ENCODE assay signal across 8 cellular contexts in genomic region chr9:35790385-35791291, GRCh38. TPM values are rescaled to one million over a fixed set of nuclear protein-coding genes. Genes with fewer than 3 reads are reported as not detected.
DNase-seq lines count a peak whose midpoint lies in the region; ATAC-seq and TF ChIP-seq lines count a peak whose summit lies in the region.

No MANE protein-coding gene starts in this region.

- peaks cover 4% of the 10 kb centered on the region for H3K36me3 Mint-ChIP-seq in activated naive CD8-positive, alpha-beta T cell treated with anti-CD3 and anti-CD28 coated beads for 36 hours
- H3K36me3 Mint-ChIP-seq in glutamatergic neuron (ENCODE audit: unreplicated experiment) = peaks cover 7% of the 10 kb centered on the region
- peaks cover 4% of the 10 kb centered on the region for H3K36me3 Mint-ChIP-seq in type B pancreatic cell

- DNase-seq in GM04503 (ENCODE audit: low read depth) (peak; percentile 30), M059J (ENCODE audit: low read depth) (peak; percentile 85), SK-MEL-5 (ENCODE audit: low read depth, low spot score) (peak; percentile 75), glutamatergic neuron (peak; percentile 81), osteoblast (ENCODE audit: insufficient read length, low spot score, missing footprints) (peak; percentile 97), type B pancreatic cell (ENCODE audit: extremely low spot score, unreplicated experiment) (peak; percentile 75)
- peak; percentile 42 for DNase-seq in activated naive CD8-positive, alpha-beta T cell treated with anti-CD3 and anti-CD28 coated beads for 36 hours

- no peak overlapping the region for H3K27ac ChIP-seq in osteoblast (ENCODE audit: low read depth, low read length)

- H3K4me1 Mint-ChIP-seq in activated naive CD8-positive, alpha-beta T cell treated with anti-CD3 and anti-CD28 coated beads for 36 hours = peaks cover 4% of the 10 kb centered on the region
- H3K4me1 Mint-ChIP-seq in glutamatergic neuron (ENCODE audit: low read depth, unreplicated experiment) (peaks cover 31% of the 10 kb centered on the region), type B pancreatic cell (ENCODE audit: unreplicated experiment) (peaks cover 27% of the 10 kb centered on the region)

- peaks cover 42% of the 10 kb centered on the region for H3K4me1 ChIP-seq in osteoblast (ENCODE audit: insufficient read depth, low read length)

- no peak overlapping the region for H3K4me3 Mint-ChIP-seq in activated naive CD8-positive, alpha-beta T cell treated with anti-CD3 and anti-CD28 coated beads for 36 hours
- peak overlapping the region; percentile 91 for H3K4me3 Mint-ChIP-seq in glutamatergic neuron (ENCODE audit: unreplicated experiment)
- peak overlapping the region; percentile 85 for H3K4me3 Mint-ChIP-seq in type B pancreatic cell

- H3K9me3 Mint-ChIP-seq in activated naive CD8-positive, alpha-beta T cell treated with anti-CD3 and anti-CD28 coated beads for 36 hours = no peaks in the 10 kb centered on the region
- H3K9me3 Mint-ChIP-seq in glutamatergic neuron (ENCODE audit: unreplicated experiment) (peaks cover 27% of the 10 kb centered on the region), type B pancreatic cell (no peaks in the 10 kb centered on the region)

- H3K27me3 ChIP-seq in osteoblast (ENCODE audit: insufficient read depth, low read length) = peaks cover 5% of the 10 kb centered on the region

- H3K27ac Mint-ChIP-seq in activated naive CD8-positive, alpha-beta T cell treated with anti-CD3 and anti-CD28 coated beads for 36 hours = no peak overlapping the region
- H3K27ac Mint-ChIP-seq in glutamatergic neuron (ENCODE audit: unreplicated experiment) = peak overlapping the region; percentile 100
- peak overlapping the region; percentile 74 for H3K27ac Mint-ChIP-seq in type B pancreatic cell

- peak overlapping the region; percentile 76 for H3K4me2 ChIP-seq in osteoblast (ENCODE audit: insufficient read depth, low read length)

- H2AFZ ChIP-seq in osteoblast (ENCODE audit: low read length) = peak overlapping the region; percentile 85

- H4K20me1 ChIP-seq in osteoblast (ENCODE audit: insufficient read depth, low read length) = no peaks in the 10 kb centered on the region

- no peaks in the 10 kb centered on the region for H3K27me3 Mint-ChIP-seq in activated naive CD8-positive, alpha-beta T cell treated with anti-CD3 and anti-CD28 coated beads for 36 hours
- H3K27me3 Mint-ChIP-seq in glutamatergic neuron (ENCODE audit: unreplicated experiment) = peaks cover 24% of the 10 kb centered on the region
- H3K27me3 Mint-ChIP-seq in type B pancreatic cell = peaks cover 7% of the 10 kb centered on the region

- H3K36me3 ChIP-seq in osteoblast (ENCODE audit: insufficient read depth, low read length) = no peaks in the 10 kb centered on the region

- peak overlapping the region; percentile 60 for H3K4me3 ChIP-seq in osteoblast (ENCODE audit: insufficient read depth, low read length)

- H3K79me2 ChIP-seq in osteoblast (ENCODE audit: insufficient read depth, low read length) = peaks cover 35% of the 10 kb centered on the region

- H3K9me3 ChIP-seq in osteoblast (ENCODE audit: low read depth, low read length) = no peaks in the 10 kb centered on the region

- TF ChIP-seq CTCF in glutamatergic neuron (IDR thresholded peaks at IDR 0.05; ENCODE audit: partially characterized antibody, unreplicated experiment) (peak; percentile 89), osteoblast (IDR thresholded peaks at IDR 0.05; ENCODE audit: extremely low read depth, low read depth, low read length) (peak; percentile 91), type B pancreatic cell (conservative IDR thresholded peaks at IDR 0.05) (peak; percentile 90)

- in situ Hi-C loops in SK-MEL-5 (cut with HindIII; ENCODE audit: low pct_unique_long_range_greater_than_20kb, low sequenced_read_pairs) = no loop called here

- no peak for ATAC-seq in GM18868 (IDR thresholded peaks at IDR 0.05; ENCODE audit: unreplicated experiment)

RNA-seq across cellular contexts. Expression of gene NPR2, which starts 0.8 kb away (rescaled TPM):
- 4.4 and 7.6 TPM in 2 replicates for total RNA-seq in M059J (2014; rRNA removed; shearing (Covaris generic))
- total RNA-seq in SK-MEL-5 (2014; rRNA removed; shearing (Covaris generic)) = 0.53 and 1.1 TPM in 2 replicates
- 0.86 and 2.5 TPM in 2 replicates for polyA plus RNA-seq in SK-MEL-5 (2015; cell fraction: cytosol; rRNA removed)
- polyA plus RNA-seq in SK-MEL-5 (2015; cell fraction: nucleus; rRNA removed) = 4.3 and 5.6 TPM in 2 replicates
- total RNA-seq in activated naive CD8-positive, alpha-beta T cell treated with anti-CD3 and anti-CD28 coated beads for 36 hours = 1 to 10 TPM; 4.7 to 8.9 TPM
- total RNA-seq in glutamatergic neuron (ENCODE audit: unreplicated experiment) = 357 TPM
- total RNA-seq in osteoblast = 16.6 and 20.3 TPM in 2 replicates
- total RNA-seq in type B pancreatic cell (ENCODE audit: low replicate concordance) = 4.2 and 23.3 TPM in 2 replicates

RNA-seq across cellular contexts. Expression of gene SPAG8, which starts 21.4 kb away (rescaled TPM):
- 0.86 and 2.3 TPM in 2 replicates for total RNA-seq in M059J (2014; rRNA removed; shearing (Covaris generic))
- total RNA-seq in SK-MEL-5 (2014; rRNA removed; shearing (Covaris generic)) = 0.05 TPM in 1 of 2 replicates, not detected in the other
- polyA plus RNA-seq in SK-MEL-5 (2015; cell fraction: cytosol; rRNA removed) = 0.31 TPM in 1 of 2 replicates, not detected in the other
- 0.08 and 1.5 TPM in 2 replicates for polyA plus RNA-seq in SK-MEL-5 (2015; cell fraction: nucleus; rRNA removed)
- total RNA-seq in activated naive CD8-positive, alpha-beta T cell treated with anti-CD3 and anti-CD28 coated beads for 36 hours = 1 to 10 TPM in 1 of 2 experiments, under 1 TPM in 1; 0.68 to 1.0 TPM
- total RNA-seq in glutamatergic neuron (ENCODE audit: unreplicated experiment) (not detected), osteoblast (0.88 and 2.2 TPM in 2 replicates), type B pancreatic cell (ENCODE audit: low replicate concordance) (0.71 and 14.2 TPM in 2 replicates)

RNA-seq across cellular contexts. Expression of gene HINT2, which starts 24.2 kb away (rescaled TPM):
- total RNA-seq in M059J (2014; rRNA removed; shearing (Covaris generic)) = 53.5 and 92.9 TPM in 2 replicates
- 19.7 and 26.2 TPM in 2 replicates for total RNA-seq in SK-MEL-5 (2014; rRNA removed; shearing (Covaris generic))
- 16.9 and 33.3 TPM in 2 replicates for polyA plus RNA-seq in SK-MEL-5 (2015; cell fraction: cytosol; rRNA removed)
- polyA plus RNA-seq in SK-MEL-5 (2015; cell fraction: nucleus; rRNA removed) = 16.7 and 20.0 TPM in 2 replicates
- total RNA-seq in activated naive CD8-positive, alpha-beta T cell treated with anti-CD3 and anti-CD28 coated beads for 36 hours = 10 to 100 TPM; 65.0 to 70.1 TPM
- total RNA-seq in glutamatergic neuron (ENCODE audit: unreplicated experiment) = 48.1 TPM
- total RNA-seq in osteoblast = 17.0 and 17.4 TPM in 2 replicates
- 41.7 and 51.1 TPM in 2 replicates for total RNA-seq in type B pancreatic cell (ENCODE audit: low replicate concordance)

RNA-seq across cellular contexts. Expression of gene MSMP, which starts 36.6 kb away (rescaled TPM):
- not detected in 2 replicates for total RNA-seq in M059J (2014; rRNA removed; shearing (Covaris generic))
- total RNA-seq in SK-MEL-5 (2014; rRNA removed; shearing (Covaris generic)) = not detected in 2 replicates
- not detected in 2 replicates for polyA plus RNA-seq in SK-MEL-5 (2015; cell fraction: cytosol; rRNA removed)
- polyA plus RNA-seq in SK-MEL-5 (2015; cell fraction: nucleus; rRNA removed) = not detected in 2 replicates
- under 1 TPM in 1 of 2 experiments, not detected in 1; 0.94 TPM for total RNA-seq in activated naive CD8-positive, alpha-beta T cell treated with anti-CD3 and anti-CD28 coated beads for 36 hours
- total RNA-seq in glutamatergic neuron (ENCODE audit: unreplicated experiment) (not detected), osteoblast (not detected in 2 replicates), type B pancreatic cell (ENCODE audit: low replicate concordance) (not detected in 2 replicates)

RNA-seq across cellular contexts. Expression of gene FAM221B, which starts 37.9 kb away (rescaled TPM):
- total RNA-seq in M059J (2014; rRNA removed; shearing (Covaris generic)) = not detected in 2 replicates
- not detected in 2 replicates for total RNA-seq in SK-MEL-5 (2014; rRNA removed; shearing (Covaris generic))
- not detected in 2 replicates for polyA plus RNA-seq in SK-MEL-5 (2015; cell fraction: cytosol; rRNA removed)
- not detected in 2 replicates for polyA plus RNA-seq in SK-MEL-5 (2015; cell fraction: nucleus; rRNA removed)
- not detected for total RNA-seq in activated naive CD8-positive, alpha-beta T cell treated with anti-CD3 and anti-CD28 coated beads for 36 hours
- not detected for total RNA-seq in glutamatergic neuron (ENCODE audit: unreplicated experiment)
- not detected in 2 replicates for total RNA-seq in osteoblast
- total RNA-seq in type B pancreatic cell (ENCODE audit: low replicate concordance) = 1.1 TPM in 1 of 2 replicates, not detected in the other

Comparison
In these comparisons a context has a peak if more than half of its experiments do, and no peak if none do; other contexts are left out.
1. DNase-seq: peak in every context shown above with its lines; median percentile 97 in osteoblast; 85 in M059J; 81 in glutamatergic neuron; 75 in SK-MEL-5; 75 in type B pancreatic cell; 42 in activated naive CD8-positive, alpha-beta T cell treated with anti-CD3 and anti-CD28 coated beads for 36 hours; 30 in GM04503.
2. RNA of gene NPR2, which starts 0.8 kb away (total RNA-seq): 357 TPM in glutamatergic neuron (single experiment); 4.2 to 23.3 TPM in type B pancreatic cell, 16.6 to 20.3 TPM in osteoblast, 4.7 to 8.9 TPM in activated naive CD8-positive, alpha-beta T cell treated with anti-CD3 and anti-CD28 coated beads for 36 hours, 4.4 to 7.6 TPM in M059J and 0.53 to 1.1 TPM in SK-MEL-5; every median in the first group is over 10 times any median in the second.
3. Peak in every context shown above with its lines, with median percentiles within 50 percentile points of each other: CTCF ChIP-seq.